1 cellular context compared by ENCODE assay signal in genomic region chr14:55107766-55108554, GRCh38.
TF ChIP-seq lines count a peak whose summit lies in the region.

No MANE protein-coding gene starts in this region.

TF ChIP-seq in HepG2, 621 proteins besides CTCF, POLR2A, EP300 and RAD21 (continued from another document and continues in another):
- no peak for TF ChIP-seq ZNF790 (CRISPR knock-in tag; IDR thresholded peaks at IDR 0.05; ENCODE audit: borderline replicate concordance)
- peak; percentile 92; the same call in 1 of the 2 replicates for TF ChIP-seq ZNF337 (CRISPR knock-in tag; IDR thresholded peaks at IDR 0.05; ENCODE audit: borderline replicate concordance, low read depth)
- no peak for TF ChIP-seq RORA (CRISPR knock-in tag; IDR thresholded peaks at IDR 0.05)
- peak; percentile 74; the same call in 1 of the 2 replicates for TF ChIP-seq ZNF776 (CRISPR knock-in tag; IDR thresholded peaks at IDR 0.05)
- TF ChIP-seq CEBPZ (IDR thresholded peaks at IDR 0.05; ENCODE audit: low read length) = no peak
- TF ChIP-seq SNRNP70 (IDR thresholded peaks at IDR 0.05; ENCODE audit: low read depth, low read length) = no peak
- TF ChIP-seq KDM5A (IDR thresholded peaks at IDR 0.05; ENCODE audit: borderline replicate concordance, low read length) = no peak
- TF ChIP-seq ZNF441 (CRISPR knock-in tag; IDR thresholded peaks at IDR 0.05; ENCODE audit: borderline replicate concordance) = peak; percentile 89
- no peak for TF ChIP-seq MED13 (CRISPR knock-in tag; IDR thresholded peaks at IDR 0.05)
- peak; percentile 72 for TF ChIP-seq HDAC1 (CRISPR knock-in tag; IDR thresholded peaks at IDR 0.05)
- no peak for TF ChIP-seq TAF15 (IDR thresholded peaks at IDR 0.05; ENCODE audit: low read depth, low read length, poor library complexity, severe bottlenecking)
- no peak for TF ChIP-seq GPN1 (CRISPR knock-in tag; IDR thresholded peaks at IDR 0.05; ENCODE audit: borderline replicate concordance)
- peak; percentile 81 for TF ChIP-seq MED1 (CRISPR knock-in tag; IDR thresholded peaks at IDR 0.05)
- TF ChIP-seq SRSF1 (optimal IDR thresholded peaks at IDR 0.05; ENCODE audit: low read depth, low read length) = no peak
- peak; percentile 79 for TF ChIP-seq BORCS8-MEF2B (CRISPR knock-in tag; IDR thresholded peaks at IDR 0.05)
- 0 out of 2 replicates have a peak, but pooled peaks have one; percentile 41 for TF ChIP-seq CBX5 (CRISPR knock-in tag; IDR thresholded peaks at IDR 0.05; ENCODE audit: borderline replicate concordance)
- TF ChIP-seq ZNF12 (CRISPR knock-in tag; IDR thresholded peaks at IDR 0.05) = 0 out of 2 replicates have a peak, but pooled peaks have one; percentile 7
- peak; percentile 91 for TF ChIP-seq TGIF2 (CRISPR knock-in tag; IDR thresholded peaks at IDR 0.05)
- no peak; the same call in 1 of the 2 replicates for TF ChIP-seq CEBPG (CRISPR knock-in tag; IDR thresholded peaks at IDR 0.05)
- TF ChIP-seq NFE2L1 (CRISPR knock-in tag; IDR thresholded peaks at IDR 0.05; ENCODE audit: borderline replicate concordance) = peak; percentile 38; the same call in 1 of the 2 replicates
- TF ChIP-seq RARA (CRISPR knock-in tag; IDR thresholded peaks at IDR 0.05) = no peak; the same call in 1 of the 2 replicates
- peak; percentile 56 for TF ChIP-seq PHF20 (CRISPR knock-in tag; IDR thresholded peaks at IDR 0.05)
- peak; percentile 61 for TF ChIP-seq GMEB1 (CRISPR knock-in tag; IDR thresholded peaks at IDR 0.05; ENCODE audit: borderline replicate concordance)
- TF ChIP-seq POLR2AphosphoS5 (IDR thresholded peaks at IDR 0.05; ENCODE audit: low read depth, low read length) = peak; percentile 52; the same call in 1 of the 2 replicates
- TF ChIP-seq E2F1 (CRISPR knock-in tag; IDR thresholded peaks at IDR 0.05) = 0 out of 2 replicates have a peak, but pooled peaks have one; percentile 41
- no peak for TF ChIP-seq TRIM22 (IDR thresholded peaks at IDR 0.05)
- peak; percentile 69; the same call in 1 of the 2 replicates for TF ChIP-seq RXRA (CRISPR knock-in tag; IDR thresholded peaks at IDR 0.05)
- no peak for TF ChIP-seq MATR3 (CRISPR knock-in tag; IDR thresholded peaks at IDR 0.05)
- TF ChIP-seq ZNF280D (CRISPR knock-in tag; IDR thresholded peaks at IDR 0.05) = 0 out of 2 replicates have a peak, but pooled peaks have one; percentile 31
- peak; percentile 47; the same call in 1 of the 2 replicates for TF ChIP-seq KDM2A (CRISPR knock-in tag; IDR thresholded peaks at IDR 0.05; ENCODE audit: borderline replicate concordance, low read depth)
- no peak for TF ChIP-seq ZFP62 (CRISPR knock-in tag; IDR thresholded peaks at IDR 0.05)
- no peak for TF ChIP-seq HOXA7 (CRISPR knock-in tag; IDR thresholded peaks at IDR 0.05)
- TF ChIP-seq SALL2 (CRISPR knock-in tag; IDR thresholded peaks at IDR 0.05) = no peak
- TF ChIP-seq JARID2 (CRISPR knock-in tag; IDR thresholded peaks at IDR 0.05; ENCODE audit: insufficient replicate concordance) = no peak
- TF ChIP-seq ZNF83 (CRISPR knock-in tag; IDR thresholded peaks at IDR 0.05; ENCODE audit: borderline replicate concordance) = peak; percentile 86; the same call in 1 of the 2 replicates
- TF ChIP-seq ZBTB34 (CRISPR knock-in tag; IDR thresholded peaks at IDR 0.05) = no peak
- TF ChIP-seq TEAD2 (CRISPR knock-in tag; IDR thresholded peaks at IDR 0.05) = no peak
- no peak for TF ChIP-seq MIER2 (CRISPR knock-in tag; IDR thresholded peaks at IDR 0.05)
- TF ChIP-seq GLI4 (CRISPR knock-in tag; IDR thresholded peaks at IDR 0.05; ENCODE audit: borderline replicate concordance) = 0 out of 2 replicates have a peak, but pooled peaks have one; percentile 26
- TF ChIP-seq ZFAT (CRISPR knock-in tag; conservative IDR thresholded peaks at IDR 0.05) = no peak
- peak; percentile 71 for TF ChIP-seq HNF1B (CRISPR knock-in tag; IDR thresholded peaks at IDR 0.05)
- TF ChIP-seq ZNF703 (CRISPR knock-in tag; IDR thresholded peaks at IDR 0.05; ENCODE audit: borderline replicate concordance) = no peak
- TF ChIP-seq ZFX (CRISPR knock-in tag; IDR thresholded peaks at IDR 0.05; ENCODE audit: low read depth) = peak; percentile 97
- no peak for TF ChIP-seq TBL1XR1 (IDR thresholded peaks at IDR 0.05; ENCODE audit: borderline replicate concordance, low read length, partially characterized antibody)
- peak; percentile 89; the same call in 1 of the 2 replicates for TF ChIP-seq AHR (CRISPR knock-in tag; IDR thresholded peaks at IDR 0.05)
- peak; percentile 80; the same call in 1 of the 2 replicates for TF ChIP-seq ZNF343 (CRISPR knock-in tag; IDR thresholded peaks at IDR 0.05)
- TF ChIP-seq MTA3 (CRISPR knock-in tag; IDR thresholded peaks at IDR 0.05) = no peak
- TF ChIP-seq ISL2 (CRISPR knock-in tag; IDR thresholded peaks at IDR 0.05) = no peak
- peak; percentile 83 for TF ChIP-seq ZKSCAN1 (IDR thresholded peaks at IDR 0.05; ENCODE audit: low read length)
